Comparison of ENCODE assay signal across 8 cellular contexts in genomic region chr10:103554488-103555320, GRCh38.
DNase-seq lines count a peak whose midpoint lies in the region; ATAC-seq, FAIRE-seq and TF ChIP-seq lines count a peak whose summit lies in the region.

No MANE protein-coding gene starts in this region.

- TF ChIP-seq POLR2A in H54 (IDR thresholded peaks at IDR 0.05; ENCODE audit: low read depth, low read length), result no peak

- H3K4me2 ChIP-seq in SK-N-SH, result peak overlapping the region; percentile 71

- no peak for TF ChIP-seq EP300 in SK-N-SH (IDR thresholded peaks at IDR 0.05; ENCODE audit: borderline replicate concordance in 1 of 2, low read depth in 1 of 2, low read length in 1 of 2)

- ATAC-seq in left lung, result peak; percentile 56

- H3K36me3 ChIP-seq in CD4-positive, alpha-beta memory T cell (ENCODE audit: insufficient read depth, low read length), result no peaks in the 10 kb centered on the region
- H3K36me3 ChIP-seq in SK-N-SH (replicated peaks in 1 of 2; ENCODE audit: control insufficient read depth in 1 of 2, insufficient read depth in 2 of 2, low read length in 1 of 2) (no peaks in the 10 kb centered on the region), left lung (no peaks in the 10 kb centered on the region)

- H3K4me1 Mint-ChIP-seq in CD4-positive, alpha-beta memory T cell, result peaks cover 10 to 21% (median 12%) of the 10 kb centered on the region in 4 donors
- peaks cover 23% of the 10 kb centered on the region for H3K4me1 Mint-ChIP-seq in stimulated activated naive CD8-positive, alpha-beta T cell treated with anti-CD3 and anti-CD28 coated beads, Interleukin-15, Interleukin-2, amounts not matched to agents 100 ng/mL and 50 ng/mL, for 24 hours (ENCODE audit: low read depth)

- intact Hi-C loops in CD4-positive, alpha-beta memory T cell (cut with micrococcal nuclease), result no loop called here
- intact Hi-C loops in left lung (cut with DNase I), result no loop called here

- WGBS in SK-N-SH (ENCODE audit: low lambda C conversion rate), result 14% methylated on average over 19 of the region's 43 CpGs

- H4K20me1 ChIP-seq in SK-N-SH (ENCODE audit: insufficient read depth), result no peaks in the 10 kb centered on the region

- peaks cover 14% of the 10 kb centered on the region for H3K4me1 ChIP-seq in CD4-positive, alpha-beta memory T cell (ENCODE audit: insufficient read depth, low read length)
- H3K4me1 ChIP-seq in SK-N-SH (ENCODE audit: control insufficient read depth in 1 of 2, insufficient read depth in 2 of 2, low read depth in 1 of 2, low read length in 1 of 2), result peaks cover 0 to 54% of the 10 kb centered on the region in 2 experiments; a peak in 1 of 4 replicates
- peaks cover 0 to 12% of the 10 kb centered on the region in 2 donors for H3K4me1 ChIP-seq in left lung

- no peak overlapping the region for H3K4me3 ChIP-seq in CD4-positive, alpha-beta memory T cell (ENCODE audit: low read length in 2 of 2)
- H3K4me3 ChIP-seq in SK-N-SH (ENCODE audit: low read depth in 2 of 2, low read length in 1 of 2) (peak overlapping the region; percentile 43 to 44; a peak in 3 of 4 replicates), left lung (peak overlapping the region; percentile 21 to 29)

- POLR2A ChIA-PET in CD4-positive, alpha-beta memory T cell (lab: Charles Lee; ENCODE audit: partially characterized antibody), result no interaction called here
- POLR2A ChIA-PET in SK-N-SH (lab: Yijun Ruan, JAX), result interaction anchor here (0.8 kb wide), 1 partner anchor 9 kb away, joined by 4 read pairs; no protein-coding TSS in a partner anchor

- FAIRE-seq in H54 (lab: Jason Lieb, UNC), result no peak

- H3K79me2 ChIP-seq in SK-N-SH (ENCODE audit: insufficient read depth), result no peaks in the 10 kb centered on the region

- H3K27me3 Mint-ChIP-seq in CD4-positive, alpha-beta memory T cell, result peaks cover 24 to 25% of the 10 kb centered on the region in 2 donors
- H3K27me3 Mint-ChIP-seq in stimulated activated naive CD8-positive, alpha-beta T cell treated with anti-CD3 and anti-CD28 coated beads, Interleukin-15, Interleukin-2, amounts not matched to agents 100 ng/mL and 50 ng/mL, for 24 hours, result peaks cover 28% of the 10 kb centered on the region

- no peak for TF ChIP-seq CTCF in SK-N-SH (IDR thresholded peaks at IDR 0.05)
- TF ChIP-seq CTCF in left lung (IDR thresholded peaks at IDR 0.05), result no peak

- no peaks in the 10 kb centered on the region for H3K9me3 ChIP-seq in CD4-positive, alpha-beta memory T cell (ENCODE audit: control insufficient read depth in 1 of 2, low read length in 2 of 2)
- no peaks in the 10 kb centered on the region for H3K9me3 ChIP-seq in SK-N-SH
- H3K9me3 ChIP-seq in left lung, result no peaks in the 10 kb centered on the region

- peaks cover 5% of the 10 kb centered on the region for H3K27me3 ChIP-seq in CD4-positive, alpha-beta memory T cell (ENCODE audit: insufficient read depth, low read length)
- H3K27me3 ChIP-seq in SK-N-SH (ENCODE audit: insufficient read depth), result peaks cover 9% of the 10 kb centered on the region; the same call in 1 of the 2 replicates
- peaks cover 5 to 51% of the 10 kb centered on the region in 2 donors for H3K27me3 ChIP-seq in left lung

- DNase-seq in CD4-positive, alpha-beta memory T cell, result peak in 1 of 5 donors; percentile 6
- peak; percentile 91 for DNase-seq in HuH-7.5 (ENCODE audit: low spot score)
- peak; percentile 91 for DNase-seq in SK-N-SH
- DNase-seq in left lung, result no peak
- no peak for DNase-seq in central memory CD4-positive, alpha-beta T cell
- no peak for DNase-seq in H54 (ENCODE audit: insufficient read length, low spot score)

- H3F3A ChIP-seq in SK-N-SH (replicated peaks; ENCODE audit: insufficient read depth), result no peaks in the 10 kb centered on the region

- H3K9me3 Mint-ChIP-seq in CD4-positive, alpha-beta memory T cell, result no peaks in the 10 kb centered on the region
- no peaks in the 10 kb centered on the region for H3K9me3 Mint-ChIP-seq in stimulated activated naive CD8-positive, alpha-beta T cell treated with anti-CD3 and anti-CD28 coated beads, Interleukin-15, Interleukin-2, amounts not matched to agents 100 ng/mL and 50 ng/mL, for 24 hours

- peak overlapping the region in 4 of 7 donors; percentile 12 to 64 (median 26) for H3K27ac Mint-ChIP-seq in CD4-positive, alpha-beta memory T cell
- no peak overlapping the region for H3K27ac Mint-ChIP-seq in stimulated activated naive CD8-positive, alpha-beta T cell treated with anti-CD3 and anti-CD28 coated beads, Interleukin-15, Interleukin-2, amounts not matched to agents 100 ng/mL and 50 ng/mL, for 24 hours

- H2AFZ ChIP-seq in SK-N-SH (ENCODE audit: low read depth), result peak overlapping the region; percentile 41; the same call in 1 of the 2 replicates

- no peak overlapping the region for H3K27ac ChIP-seq in CD4-positive, alpha-beta memory T cell (ENCODE audit: low read depth, low read length)
- H3K27ac ChIP-seq in SK-N-SH (ENCODE audit: low read depth in 2 of 2, low read length in 1 of 2), result peak overlapping the region in 1 of 2 experiments; percentile 8; a peak in 1 of 4 replicates
- peak overlapping the region; percentile 78 for H3K27ac ChIP-seq in cingulate gyrus (ENCODE audit: low read depth, low read length)
- no peak overlapping the region for H3K27ac ChIP-seq in left lung

- H3K9me2 ChIP-seq in SK-N-SH, result no peaks in the 10 kb centered on the region

- CTCF ChIA-PET in CD4-positive, alpha-beta memory T cell (lab: Charles Lee; ENCODE audit: partially characterized antibody), result no interaction called here
- CTCF ChIA-PET in SK-N-SH (lab: Yijun Ruan, JAX), result interaction anchor here (0.6 to 1.8 kb wide), 5 partner anchors 9 to 69 kb away, joined by 3 to 9 read pairs (median 5); no protein-coding TSS in a partner anchor

- no peaks in the 10 kb centered on the region for H3K36me3 Mint-ChIP-seq in CD4-positive, alpha-beta memory T cell
- no peaks in the 10 kb centered on the region for H3K36me3 Mint-ChIP-seq in stimulated activated naive CD8-positive, alpha-beta T cell treated with anti-CD3 and anti-CD28 coated beads, Interleukin-15, Interleukin-2, amounts not matched to agents 100 ng/mL and 50 ng/mL, for 24 hours (ENCODE audit: low read depth)

- no peak for TF ChIP-seq RAD21 in SK-N-SH (IDR thresholded peaks at IDR 0.05; ENCODE audit: low read length)

- H3K4me3 Mint-ChIP-seq in CD4-positive, alpha-beta memory T cell, result peak overlapping the region; percentile 61 to 84 (median 75)
- peak overlapping the region; percentile 52 for H3K4me3 Mint-ChIP-seq in stimulated activated naive CD8-positive, alpha-beta T cell treated with anti-CD3 and anti-CD28 coated beads, Interleukin-15, Interleukin-2, amounts not matched to agents 100 ng/mL and 50 ng/mL, for 24 hours

- no peak overlapping the region for H3K9ac ChIP-seq in SK-N-SH

TF ChIP-seq in SK-N-SH, 30 proteins besides CTCF, POLR2A, EP300 and RAD21:
- TF ChIP-seq YY1 (IDR thresholded peaks at IDR 0.05; ENCODE audit: low read depth), result no peak
- no peak for TF ChIP-seq CHD2 (IDR thresholded peaks at IDR 0.05; ENCODE audit: low read length, partially characterized antibody)
- TF ChIP-seq MXI1 (IDR thresholded peaks at IDR 0.05; ENCODE audit: low read depth, low read length), result peak; percentile 66
- no peak for TF ChIP-seq TCF12 (IDR thresholded peaks at IDR 0.05)
- no peak for TF ChIP-seq FOXM1 (IDR thresholded peaks at IDR 0.05; ENCODE audit: low read depth)
- peak; percentile 32; the same call in 1 of the 2 replicates for TF ChIP-seq NRF1 (IDR thresholded peaks at IDR 0.05; ENCODE audit: low read depth, low read length)
- TF ChIP-seq FOXJ3 (CRISPR knock-in tag; IDR thresholded peaks at IDR 0.05), result no peak
- TF ChIP-seq JUND (IDR thresholded peaks at IDR 0.05), result no peak
- TF ChIP-seq ZBTB33 (IDR thresholded peaks at IDR 0.05; ENCODE audit: borderline replicate concordance, low read depth), result no peak
- TF ChIP-seq RXRA (IDR thresholded peaks at IDR 0.05; ENCODE audit: borderline replicate concordance, low read depth), result no peak
- no peak for TF ChIP-seq ELF1 (IDR thresholded peaks at IDR 0.05)
- TF ChIP-seq POLR2AphosphoS5 (IDR thresholded peaks at IDR 0.05; ENCODE audit: low read depth, low read length), result no peak
- TF ChIP-seq NFIC (IDR thresholded peaks at IDR 0.05; ENCODE audit: borderline replicate concordance), result no peak

Comparison
In these comparisons a context has a peak if more than half of its experiments do, and no peak if none do; other contexts are left out.
1. DNase-seq: peak in HuH-7.5 (single experiment) and SK-N-SH (single experiment); none in left lung (0 of 2), central memory CD4-positive, alpha-beta T cell (single experiment) and H54 (single experiment).
2. H3K4me3 ChIP-seq: peak in SK-N-SH (2 of 2) and left lung (2 of 2); none in CD4-positive, alpha-beta memory T cell (0 of 2).